23 cellular contexts compared by ENCODE assay signal in genomic region chr3:122103821-122104514, GRCh38. TPM values are rescaled to one million over a fixed set of nuclear protein-coding genes. Genes with fewer than 3 reads are reported as not detected.
DNase-seq lines count a peak whose midpoint lies in the region; ATAC-seq and TF ChIP-seq lines count a peak whose summit lies in the region.
"Had no signal": no experiment of that assay in that cellular context is flagged by ENCODE, and none has a peak within 500 bp of the region (broad histone marks: within the 10 kb centered on the region; RNA-seq: fewer than 3 reads in every experiment).

No MANE protein-coding gene starts in this region.

- intact Hi-C loops in activated CD8-positive, alpha-beta T cell treated with anti-CD3 and anti-CD28 coated beads for 36 hours (cut with micrococcal nuclease): loop anchor here (5.0 kb wide), 1 partner anchor 43 kb away; no protein-coding TSS in a partner anchor
- intact Hi-C loops in CD14-positive monocyte (cut with micrococcal nuclease): loop anchor here (5.0 to 10.0 kb wide), 4 partner anchors 151 to 559 kb away; partner anchors contain the start of gene POLQ (in 1 of the 2)

- H3K27me3 Mint-ChIP-seq in activated CD8-positive, alpha-beta T cell treated with anti-CD3 and anti-CD28 coated beads for 36 hours: no peaks in the 10 kb centered on the region
- peaks cover 5% of the 10 kb centered on the region for H3K27me3 Mint-ChIP-seq in activated CD8-positive, alpha-beta T cell treated with anti-CD3 and anti-CD28 coated beads, Interleukin-2, amount 10 ng/mL, durations not matched to agents 7 days and 5 days (ENCODE audit: low read depth)
- H3K27me3 Mint-ChIP-seq in CD14-positive monocyte (ENCODE audit: low read depth in 3 of 3) (peaks cover 0 to 1% (median 1%) of the 10 kb centered on the region in 3 donors), nephron progenitor cell (ENCODE audit: low read depth, poor library complexity) (peaks cover 9% of the 10 kb centered on the region)

- CTCF ChIA-PET in activated CD8-positive, alpha-beta T cell treated with anti-CD3 and anti-CD28 coated beads for 36 hours (lab: Charles Lee): interaction anchor here (1.0 to 6.4 kb wide), 7 partner anchors 7 to 197 kb away, joined by 3 to 80 read pairs (median 4); no protein-coding TSS in a partner anchor
- CTCF ChIA-PET in activated CD8-positive, alpha-beta T cell treated with anti-CD3 and anti-CD28 coated beads, Interleukin-2, amount 10 ng/mL, durations not matched to agents 7 days and 5 days (lab: Charles Lee): interaction anchor here (0.6 to 4.6 kb wide), 9 partner anchors 13 to 557 kb away, joined by 3 to 34 read pairs (median 7); partner anchors contain the start of gene POLQ

- no peaks in the 10 kb centered on the region for H3K36me3 Mint-ChIP-seq in activated CD8-positive, alpha-beta T cell treated with anti-CD3 and anti-CD28 coated beads for 36 hours (ENCODE audit: low read depth)
- no peaks in the 10 kb centered on the region for H3K36me3 Mint-ChIP-seq in activated CD8-positive, alpha-beta T cell treated with anti-CD3 and anti-CD28 coated beads, Interleukin-2, amount 10 ng/mL, durations not matched to agents 7 days and 5 days (ENCODE audit: low read depth)
- H3K36me3 Mint-ChIP-seq in CD14-positive monocyte (peaks cover 58 to 64% of the 10 kb centered on the region in 2 donors), nephron progenitor cell (ENCODE audit: low read depth) (no peaks in the 10 kb centered on the region)

- no peak overlapping the region for H3K27ac Mint-ChIP-seq in activated CD8-positive, alpha-beta T cell treated with anti-CD3 and anti-CD28 coated beads for 36 hours
- no peak overlapping the region for H3K27ac Mint-ChIP-seq in activated CD8-positive, alpha-beta T cell treated with anti-CD3 and anti-CD28 coated beads, Interleukin-2, amount 10 ng/mL, durations not matched to agents 7 days and 5 days
- H3K27ac Mint-ChIP-seq in CD14-positive monocyte: peak overlapping the region in 5 of 7 donors; percentile 13 to 70 (median 47)
- peak overlapping the region; percentile 64 for H3K27ac Mint-ChIP-seq in nephron progenitor cell

- peaks cover 39% of the 10 kb centered on the region for H3K4me1 Mint-ChIP-seq in activated CD8-positive, alpha-beta T cell treated with anti-CD3 and anti-CD28 coated beads for 36 hours (ENCODE audit: low read depth)
- peaks cover 22% of the 10 kb centered on the region for H3K4me1 Mint-ChIP-seq in activated CD8-positive, alpha-beta T cell treated with anti-CD3 and anti-CD28 coated beads, Interleukin-2, amount 10 ng/mL, durations not matched to agents 7 days and 5 days (ENCODE audit: low read depth)
- H3K4me1 Mint-ChIP-seq in CD14-positive monocyte (peaks cover 35% of the 10 kb centered on the region), nephron progenitor cell (peaks cover 7% of the 10 kb centered on the region)

- no peak for TF ChIP-seq CTCF in activated CD8-positive, alpha-beta T cell treated with anti-CD3 and anti-CD28 coated beads for 36 hours (IDR thresholded peaks at IDR 0.05)
- TF ChIP-seq CTCF in CD14-positive monocyte (IDR thresholded peaks at IDR 0.05) (no peak), nephron progenitor cell (IDR thresholded peaks at IDR 0.05) (no peak)

- H3K9me3 Mint-ChIP-seq in activated CD8-positive, alpha-beta T cell treated with anti-CD3 and anti-CD28 coated beads for 36 hours: no peaks in the 10 kb centered on the region
- H3K9me3 Mint-ChIP-seq in activated CD8-positive, alpha-beta T cell treated with anti-CD3 and anti-CD28 coated beads, Interleukin-2, amount 10 ng/mL, durations not matched to agents 7 days and 5 days (ENCODE audit: insufficient read depth): no peaks in the 10 kb centered on the region
- H3K9me3 Mint-ChIP-seq in CD14-positive monocyte: no peaks in the 10 kb centered on the region
- peaks cover 4% of the 10 kb centered on the region for H3K9me3 Mint-ChIP-seq in nephron progenitor cell

- DNase-seq in activated CD8-positive, alpha-beta T cell treated with anti-CD3 and anti-CD28 coated beads for 36 hours: peak; percentile 22
- DNase-seq in activated CD8-positive, alpha-beta T cell treated with anti-CD3 and anti-CD28 coated beads, Interleukin-2, amount 10 ng/mL, durations not matched to agents 7 days and 5 days: no peak
- no peak for DNase-seq in CD14-positive monocyte (ENCODE audit: low spot score)
- DNase-seq in nephron progenitor cell: no peak
- no peak for DNase-seq in NCI-H82 treated with DMSO at 0.1 percent for 48 hours (lab: John Stamatoyannopoulos, UW; ENCODE audit: unreplicated experiment)
- DNase-seq: activated gamma-delta T cell; amygdala; C1 segment of cervical spinal cord; EL; KG1; kidney; lower lobe of right lung; NCI-H1694 treated with DMSO at 0.1 percent for 48 hours; NCI-H2171 treated with DMSO at 0.1 percent for 48 hours; NCI-H524 treated with DMSO at 0.1 percent for 48 hours; stimulated activated CD4-positive, alpha-beta T cell treated with anti-CD3 and anti-CD28 coated beads, Interleukin-2, amount 100 ng/mL, for 24 hours; T1000; trophoblast cell had no signal

- POLR2A ChIA-PET in activated CD8-positive, alpha-beta T cell treated with anti-CD3 and anti-CD28 coated beads for 36 hours (lab: Charles Lee): interaction anchor here (1.2 kb wide), 1 partner anchor 10 kb away, joined by 5 read pairs; no protein-coding TSS in a partner anchor
- POLR2A ChIA-PET in activated CD8-positive, alpha-beta T cell treated with anti-CD3 and anti-CD28 coated beads, Interleukin-2, amount 10 ng/mL, durations not matched to agents 7 days and 5 days (lab: Charles Lee): no interaction called here

- no peak for ATAC-seq in activated CD8-positive, alpha-beta T cell treated with anti-CD3 and anti-CD28 coated beads for 36 hours
- ATAC-seq in activated CD8-positive, alpha-beta T cell treated with anti-CD3 and anti-CD28 coated beads, Interleukin-2, amount 10 ng/mL, durations not matched to agents 7 days and 5 days: no peak
- ATAC-seq in HG02870 (IDR thresholded peaks at IDR 0.05; ENCODE audit: unreplicated experiment): peak; percentile 25
- no peak for ATAC-seq in esophagus mucosa
- ATAC-seq in HG03280 (IDR thresholded peaks at IDR 0.05; ENCODE audit: unreplicated experiment): no peak
- ATAC-seq: lower lobe of right lung had no signal

- no peak overlapping the region for H3K4me3 Mint-ChIP-seq in activated CD8-positive, alpha-beta T cell treated with anti-CD3 and anti-CD28 coated beads for 36 hours
- H3K4me3 Mint-ChIP-seq in activated CD8-positive, alpha-beta T cell treated with anti-CD3 and anti-CD28 coated beads, Interleukin-2, amount 10 ng/mL, durations not matched to agents 7 days and 5 days: no peak overlapping the region
- no peak overlapping the region for H3K4me3 Mint-ChIP-seq in CD14-positive monocyte
- H3K4me3 Mint-ChIP-seq in nephron progenitor cell: no peak overlapping the region

RNA-seq across cellular contexts. Expression of gene CD86, which starts 48.8 kb away (rescaled TPM):
- under 1 TPM; 0.43 to 0.52 TPM for total RNA-seq in activated CD8-positive, alpha-beta T cell treated with anti-CD3 and anti-CD28 coated beads for 36 hours
- 1 to 10 TPM in 1 of 2 experiments, under 1 TPM in 1; 0.95 to 1.5 TPM for total RNA-seq in activated CD8-positive, alpha-beta T cell treated with anti-CD3 and anti-CD28 coated beads, Interleukin-2, amount 10 ng/mL, durations not matched to agents 7 days and 5 days
- 100 to 1,000 TPM; 273 to 321 TPM for polyA plus RNA-seq in CD14-positive monocyte
- total RNA-seq in esophagus mucosa: 1.2 TPM
- total RNA-seq: A673, pulmonary artery endothelial cell had no signal

Comparison
In these comparisons a context has a peak if more than half of its experiments do, and no peak if none do; other contexts are left out.
1. H3K27ac Mint-ChIP-seq: peak in CD14-positive monocyte (5 of 7) and nephron progenitor cell (single experiment); none in activated CD8-positive, alpha-beta T cell treated with anti-CD3 and anti-CD28 coated beads for 36 hours (single experiment) and activated CD8-positive, alpha-beta T cell treated with anti-CD3 and anti-CD28 coated beads, Interleukin-2, amount 10 ng/mL, durations not matched to agents 7 days and 5 days (single experiment).